Comparison of ENCODE assay signal across 9 cellular contexts in the genomic region with DNA sequence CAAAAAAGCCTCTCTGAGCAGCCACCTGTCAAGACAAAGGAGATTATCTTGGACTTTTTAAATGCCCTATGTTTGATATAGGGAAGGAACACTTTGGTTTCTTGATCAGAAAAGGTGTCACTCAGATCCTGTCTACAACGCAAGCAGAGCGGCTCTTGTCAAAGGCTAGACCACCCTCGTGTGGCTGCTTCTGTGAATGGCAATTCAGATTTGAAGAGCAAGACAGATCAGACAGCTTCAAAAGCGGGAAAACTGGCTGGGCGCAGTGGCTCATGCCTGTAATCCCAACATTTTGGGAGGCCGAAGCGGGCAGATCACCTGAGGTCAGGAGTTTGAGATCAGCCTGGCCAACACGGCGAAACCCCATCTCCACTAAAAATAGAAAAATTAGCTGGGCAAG.
A peak's percentile ranks its signal among the peaks of the same experiment; 100 is the strongest.
DNase-seq lines count a peak whose midpoint lies in the region; ATAC-seq and TF ChIP-seq lines count a peak whose summit lies in the region.
"Had no signal": no experiment of that assay in that cellular context is flagged by ENCODE, and none has a peak within 500 bp of the region (broad histone marks: within the 10 kb centered on the region; RNA-seq: fewer than 3 reads in every experiment).

No MANE protein-coding gene starts in this region.

- intact Hi-C loops in posterior cingulate gyrus (cut with DNase I), result loop anchor here (1.0 to 10.0 kb wide), 2 partner anchors 286 to 650 kb away; no protein-coding TSS in a partner anchor

- H3K27ac ChIP-seq in C4-2B, result no peak overlapping the region
- H3K27ac ChIP-seq in VCaP, result no peak overlapping the region
- H3K27ac ChIP-seq: KMS-11 had no signal

- peak; percentile 72 for DNase-seq in NCI-H146 (lab: John Stamatoyannopoulos, UW)
- peak; percentile 57 to 82 for DNase-seq in foreskin fibroblast
- DNase-seq in posterior cingulate gyrus, result peak; percentile 33 to 94 (median 75)

- H3K4me3 ChIP-seq in foreskin fibroblast (ENCODE audit: low read depth in 1 of 2, low read length in 2 of 2), result no peak overlapping the region

- TF ChIP-seq CTCF in C4-2B (conservative IDR thresholded peaks at IDR 0.05) (peak; percentile 71), VCaP (conservative IDR thresholded peaks at IDR 0.05) (peak; percentile 86), foreskin fibroblast (IDR thresholded peaks at IDR 0.05; ENCODE audit: low read depth, low read length) (peak; percentile 51)

- peak; percentile 52 for ATAC-seq in GM18909 (IDR thresholded peaks at IDR 0.05; ENCODE audit: poor library complexity, unreplicated experiment)
- no peak for ATAC-seq in HG03097 (IDR thresholded peaks at IDR 0.05; ENCODE audit: low FRiP score, unreplicated experiment)
- no peak for ATAC-seq in GM21786 (IDR thresholded peaks at IDR 0.05; ENCODE audit: unreplicated experiment)
